12 cellular contexts compared by ENCODE assay signal in genomic region chr19:19615086-19615485, GRCh38. TPM values are rescaled to one million over a fixed set of nuclear protein-coding genes. Genes with fewer than 3 reads are reported as not detected.
DNase-seq lines count a peak whose midpoint lies in the region; ATAC-seq and TF ChIP-seq lines count a peak whose summit lies in the region.
"Had no signal": no experiment of that assay in that cellular context is flagged by ENCODE, and none has a peak within 500 bp of the region (broad histone marks: within the 10 kb centered on the region; RNA-seq: fewer than 3 reads in every experiment).

No MANE protein-coding gene starts in this region.

- no peaks in the 10 kb centered on the region for H3K36me3 ChIP-seq in WERI-Rb-1

- H3K27ac ChIP-seq in WERI-Rb-1, result no peak overlapping the region
- H3K27ac ChIP-seq: A549, coronary artery had no signal

- no peak for TF ChIP-seq POLR2A in lower leg skin (IDR thresholded peaks at IDR 0.05)

- WGBS in lower leg skin, 2 donors, result 86 to 87% methylated on average over 3 of the region's 3 CpGs

- peaks cover 8 to 15% of the 10 kb centered on the region in 2 donors for H3K36me3 Mint-ChIP-seq in activated naive CD4-positive, alpha-beta T cell treated with anti-CD3 and anti-CD28 coated beads, Interleukin-2, amount 50 U/mL, for 72 hours
- peaks cover 6% of the 10 kb centered on the region for H3K36me3 Mint-ChIP-seq in natural killer cell treated with Interleukin-12 subunit alpha and Interleukin-12 subunit beta and Interleukin-15 and Interleukin-18, amount 100 ng/mL, for 72 hours

- H3K4me3 Mint-ChIP-seq in natural killer cell treated with Interleukin-12 subunit alpha and Interleukin-12 subunit beta and Interleukin-15 and Interleukin-18, amount 100 ng/mL, for 72 hours, result peak overlapping the region; percentile 85

- no peaks in the 10 kb centered on the region for H3K9me3 ChIP-seq in WERI-Rb-1 (ENCODE audit: severe bottlenecking)
- H3K9me3 ChIP-seq: A549 had no signal

- peak; percentile 55 to 56 for ATAC-seq in activated CD4-positive, CD25-positive, alpha-beta regulatory T cell treated with anti-CD3 and anti-CD28 coated beads, Interleukin-2, amount 50 U/mL, for 24 hours
- ATAC-seq in activated naive CD4-positive, alpha-beta T cell treated with anti-CD3 and anti-CD28 coated beads, Interleukin-2, amount 50 U/mL, for 72 hours, result peak; percentile 19 to 63
- peak; percentile 70 to 76 for ATAC-seq in natural killer cell treated with Interleukin-12 subunit alpha and Interleukin-12 subunit beta and Interleukin-15 and Interleukin-18, amount 100 ng/mL, for 72 hours
- ATAC-seq: A549 had no signal

- H3K27me3 Mint-ChIP-seq in natural killer cell treated with Interleukin-12 subunit alpha and Interleukin-12 subunit beta and Interleukin-15 and Interleukin-18, amount 100 ng/mL, for 72 hours, result no peaks in the 10 kb centered on the region

- no peak overlapping the region for H3K4me3 ChIP-seq in lower leg skin (ENCODE audit: low read depth, poor library complexity, severe bottlenecking)
- H3K4me3 ChIP-seq in WERI-Rb-1 (ENCODE audit: low read depth, low read length), result no peak overlapping the region
- H3K4me3 ChIP-seq: A549, coronary artery, smooth muscle cell had no signal

- intact Hi-C loops in lower leg skin (cut with DNase I; ENCODE audit: low total_unique reads), result no loop called here

- TF ChIP-seq CTCF in lower leg skin (IDR thresholded peaks at IDR 0.05), result no peak
- TF ChIP-seq CTCF in WERI-Rb-1 (IDR thresholded peaks at IDR 0.05; ENCODE audit: low read depth, low read length), result no peak

- no peaks in the 10 kb centered on the region for H3K9me3 Mint-ChIP-seq in activated naive CD4-positive, alpha-beta T cell treated with anti-CD3 and anti-CD28 coated beads, Interleukin-2, amount 50 U/mL, for 72 hours
- no peaks in the 10 kb centered on the region for H3K9me3 Mint-ChIP-seq in natural killer cell treated with Interleukin-12 subunit alpha and Interleukin-12 subunit beta and Interleukin-15 and Interleukin-18, amount 100 ng/mL, for 72 hours

- H3K27me3 ChIP-seq in WERI-Rb-1 (ENCODE audit: insufficient read depth, low read depth, severe bottlenecking), result no peaks in the 10 kb centered on the region

- DNase-seq in activated CD4-positive, CD25-positive, alpha-beta regulatory T cell (lab: John Stamatoyannopoulos, UW), result no peak
- DNase-seq in MV-4-11 (lab: John Stamatoyannopoulos, UW), result peak; percentile 33
- DNase-seq in activated naive CD4-positive, alpha-beta T cell treated with anti-CD3 and anti-CD28 coated beads, Interleukin-2, amount 50 U/mL, for 72 hours (ENCODE audit: low spot score in 2 of 2), result no peak
- peak; percentile 79 for DNase-seq in natural killer cell treated with Interleukin-12 subunit alpha and Interleukin-12 subunit beta and Interleukin-15 and Interleukin-18, amount 100 ng/mL, for 72 hours (ENCODE audit: low spot score)
- no peak for DNase-seq in lower leg skin (ENCODE audit: low spot score in 2 of 2)
- DNase-seq in WERI-Rb-1, result no peak
- DNase-seq in epidermal melanocyte (ENCODE audit: insufficient read length, low spot score), result no peak
- DNase-seq: DND-41 had no signal

- peak overlapping the region; percentile 53 to 68 for H3K27ac Mint-ChIP-seq in activated naive CD4-positive, alpha-beta T cell treated with anti-CD3 and anti-CD28 coated beads, Interleukin-2, amount 50 U/mL, for 72 hours
- H3K27ac Mint-ChIP-seq in natural killer cell treated with Interleukin-12 subunit alpha and Interleukin-12 subunit beta and Interleukin-15 and Interleukin-18, amount 100 ng/mL, for 72 hours, result peak overlapping the region; percentile 87 to 92

- H3K4me1 Mint-ChIP-seq in natural killer cell treated with Interleukin-12 subunit alpha and Interleukin-12 subunit beta and Interleukin-15 and Interleukin-18, amount 100 ng/mL, for 72 hours (ENCODE audit: low read depth in 2 of 2), result peaks cover 44 to 46% of the 10 kb centered on the region in 2 donors

RNA-seq across cellular contexts. Expression of gene PBX4, which starts 3.4 kb away (rescaled TPM):
- total RNA-seq in activated naive CD4-positive, alpha-beta T cell treated with anti-CD3 and anti-CD28 coated beads, Interleukin-2, amount 50 U/mL, for 72 hours, result 10 to 100 TPM; 27.6 to 37.3 TPM
- total RNA-seq in natural killer cell treated with Interleukin-12 subunit alpha and Interleukin-12 subunit beta and Interleukin-15 and Interleukin-18, amount 100 ng/mL, for 72 hours, result 10 to 100 TPM; 26.3 to 80.1 TPM
- 10 to 100 TPM in 1 of 4 donors, 1 to 10 TPM in 3; 3.8 to 15.8 (median 5.9) TPM for total RNA-seq in lower leg skin

RNA-seq across cellular contexts. Expression of gene LPAR2, which starts 12.9 kb away (rescaled TPM):
- total RNA-seq in activated naive CD4-positive, alpha-beta T cell treated with anti-CD3 and anti-CD28 coated beads, Interleukin-2, amount 50 U/mL, for 72 hours, result 100 to 1,000 TPM in 1 of 2 donors, 10 to 100 TPM in 1; 35.4 to 122 TPM
- total RNA-seq in natural killer cell treated with Interleukin-12 subunit alpha and Interleukin-12 subunit beta and Interleukin-15 and Interleukin-18, amount 100 ng/mL, for 72 hours, result 10 to 100 TPM; 33.7 to 35.0 TPM
- 10 to 100 TPM; 16.5 to 31.6 (median 28.2) TPM for total RNA-seq in lower leg skin

RNA-seq across cellular contexts. Expression of gene GMIP, which starts 28.4 kb away (rescaled TPM):
- total RNA-seq in activated naive CD4-positive, alpha-beta T cell treated with anti-CD3 and anti-CD28 coated beads, Interleukin-2, amount 50 U/mL, for 72 hours, result 100 to 1,000 TPM in 1 of 2 donors, 10 to 100 TPM in 1; 69.7 to 106 TPM
- 100 to 1,000 TPM in 1 of 2 donors, 10 to 100 TPM in 1; 87.2 to 112 TPM for total RNA-seq in natural killer cell treated with Interleukin-12 subunit alpha and Interleukin-12 subunit beta and Interleukin-15 and Interleukin-18, amount 100 ng/mL, for 72 hours
- total RNA-seq in lower leg skin, result 10 to 100 TPM in 3 of 4 donors, 1 to 10 TPM in 1; 6.4 to 21.0 (median 19.1) TPM

RNA-seq across cellular contexts. Expression of gene ATP13A1, which starts 48.4 kb away (rescaled TPM):
- 10 to 100 TPM; 35.6 to 83.0 TPM for total RNA-seq in activated naive CD4-positive, alpha-beta T cell treated with anti-CD3 and anti-CD28 coated beads, Interleukin-2, amount 50 U/mL, for 72 hours
- 100 to 1,000 TPM in 1 of 2 donors, 10 to 100 TPM in 1; 61.9 to 122 TPM for total RNA-seq in natural killer cell treated with Interleukin-12 subunit alpha and Interleukin-12 subunit beta and Interleukin-15 and Interleukin-18, amount 100 ng/mL, for 72 hours
- total RNA-seq in lower leg skin, result 100 to 1,000 TPM in 2 of 4 donors, 10 to 100 TPM in 2; 60.8 to 162 (median 109) TPM

RNA-seq across cellular contexts. Expression of gene ZNF101, which starts 53.6 kb away (rescaled TPM):
- 10 to 100 TPM; 66.9 to 79.6 TPM for total RNA-seq in activated naive CD4-positive, alpha-beta T cell treated with anti-CD3 and anti-CD28 coated beads, Interleukin-2, amount 50 U/mL, for 72 hours
- 10 to 100 TPM; 45.3 to 53.1 TPM for total RNA-seq in natural killer cell treated with Interleukin-12 subunit alpha and Interleukin-12 subunit beta and Interleukin-15 and Interleukin-18, amount 100 ng/mL, for 72 hours
- 10 to 100 TPM in 1 of 4 donors, 1 to 10 TPM in 3; 4.5 to 18.6 (median 7.2) TPM for total RNA-seq in lower leg skin

Comparison
In these comparisons a context has a peak if more than half of its experiments do, and no peak if none do; other contexts are left out.
1. DNase-seq: peak in MV-4-11 (single experiment) and natural killer cell treated with Interleukin-12 subunit alpha and Interleukin-12 subunit beta and Interleukin-15 and Interleukin-18, amount 100 ng/mL, for 72 hours (single experiment); none in activated CD4-positive, CD25-positive, alpha-beta regulatory T cell (0 of 4), activated naive CD4-positive, alpha-beta T cell treated with anti-CD3 and anti-CD28 coated beads, Interleukin-2, amount 50 U/mL, for 72 hours (0 of 2), lower leg skin (0 of 2), WERI-Rb-1 (single experiment) and epidermal melanocyte (single experiment).
2. Peak in every context shown above with its lines, with median percentiles within 50 percentile points of each other: ATAC-seq.